Comparison of ENCODE assay signal across 8 cellular contexts in the genomic region with DNA sequence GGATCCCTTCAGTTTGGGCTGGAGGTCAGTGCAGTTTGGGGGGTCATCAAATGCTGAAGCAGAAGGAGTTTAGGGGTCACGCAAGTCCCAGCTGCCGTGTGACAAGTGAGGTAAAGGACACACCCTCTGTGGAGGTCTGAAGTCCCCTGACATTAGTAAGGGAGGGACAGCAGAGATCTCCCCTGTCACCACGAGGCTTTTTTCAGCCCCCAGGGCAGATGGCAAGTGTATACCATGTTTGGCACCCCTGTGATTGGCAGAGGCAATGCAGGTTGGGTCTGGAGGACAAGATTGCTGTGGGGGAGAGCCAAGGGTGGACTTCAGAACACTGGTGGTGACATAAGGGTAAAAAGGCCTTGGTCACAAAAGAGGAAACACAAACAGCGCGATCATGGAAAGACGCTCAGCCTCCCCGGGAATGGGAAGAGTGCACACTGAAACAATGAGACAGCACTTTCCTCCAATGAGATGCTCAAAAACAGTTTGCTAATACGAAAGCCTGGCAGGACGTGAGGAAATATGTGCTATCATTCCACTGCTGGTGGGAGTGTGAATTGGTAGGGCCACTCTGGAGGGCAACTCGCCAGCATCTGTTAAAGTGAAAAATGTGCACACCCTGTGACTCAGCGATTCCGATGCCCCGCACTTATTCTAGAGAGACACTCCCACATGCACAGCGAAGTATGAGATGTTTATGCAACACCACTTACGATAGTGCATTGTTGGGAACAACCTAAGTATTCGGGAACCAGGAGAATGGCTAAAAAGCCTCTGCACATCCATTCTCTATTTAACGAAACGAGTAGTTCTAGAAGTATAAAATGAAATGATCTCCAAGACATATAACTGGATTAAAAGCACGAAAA. TPM values are rescaled to one million over a fixed set of nuclear protein-coding genes. Genes with fewer than 3 reads are reported as not detected.
DNase-seq lines count a peak whose midpoint lies in the region; ATAC-seq and TF ChIP-seq lines count a peak whose summit lies in the region.

No MANE protein-coding gene starts in this region.

- H3K4me1 Mint-ChIP-seq in glutamatergic neuron (ENCODE audit: low read depth, unreplicated experiment) = peaks cover 11% of the 10 kb centered on the region

- H3K9me3 Mint-ChIP-seq in glutamatergic neuron (ENCODE audit: unreplicated experiment) = no peaks in the 10 kb centered on the region

- peak overlapping the region; percentile 34 for H3K4me3 Mint-ChIP-seq in glutamatergic neuron (ENCODE audit: unreplicated experiment)

- H3K36me3 Mint-ChIP-seq in glutamatergic neuron (ENCODE audit: unreplicated experiment) = no peaks in the 10 kb centered on the region

- ATAC-seq in GM21723 (IDR thresholded peaks at IDR 0.05; ENCODE audit: unreplicated experiment) = no peak
- no peak for ATAC-seq in HG03159 (IDR thresholded peaks at IDR 0.05; ENCODE audit: unreplicated experiment)

- H3K27ac Mint-ChIP-seq in glutamatergic neuron (ENCODE audit: unreplicated experiment) = peak overlapping the region; percentile 70

- no peak for TF ChIP-seq CTCF in glutamatergic neuron (IDR thresholded peaks at IDR 0.05; ENCODE audit: partially characterized antibody, unreplicated experiment)

- H3K27me3 Mint-ChIP-seq in glutamatergic neuron (ENCODE audit: unreplicated experiment) = no peaks in the 10 kb centered on the region

- DNase-seq in EL (peak; percentile 98), NCI-H774 (lab: John Stamatoyannopoulos, UW) (peak; percentile 53), glutamatergic neuron (no peak), pons (ENCODE audit: low spot score) (peak; percentile 70)
- peak; percentile 62 for DNase-seq in activated naive CD4-positive, alpha-beta T cell treated with anti-CD3 and anti-CD28 coated beads, Interleukin-2, amount 50 U/mL, for 16 hours
- DNase-seq in activated CD4-positive, CD25-positive, alpha-beta regulatory T cell (lab: John Stamatoyannopoulos, UW) = no peak

RNA-seq across cellular contexts. Expression of a gene that starts 14.4 kb away (rescaled TPM):
- not detected for total RNA-seq in glutamatergic neuron (ENCODE audit: unreplicated experiment)

RNA-seq across cellular contexts. Expression of a gene that starts 21.5 kb away (rescaled TPM):
- 0.96 TPM for total RNA-seq in glutamatergic neuron (ENCODE audit: unreplicated experiment)

RNA-seq across cellular contexts. Expression of a gene that starts 40.1 kb away (rescaled TPM):
- total RNA-seq in glutamatergic neuron (ENCODE audit: unreplicated experiment) = 14.0 TPM

RNA-seq across cellular contexts. Expression of a gene that starts 46.4 kb away (rescaled TPM):
- total RNA-seq in glutamatergic neuron (ENCODE audit: unreplicated experiment) = not detected

RNA-seq across cellular contexts. Expression of a gene that starts 55.0 kb away (rescaled TPM):
- 0.74 TPM for total RNA-seq in glutamatergic neuron (ENCODE audit: unreplicated experiment)

Comparison
In these comparisons a context has a peak if more than half of its experiments do, and no peak if none do; other contexts are left out.
1. DNase-seq: peak in EL (single experiment), NCI-H774 (single experiment), activated naive CD4-positive, alpha-beta T cell treated with anti-CD3 and anti-CD28 coated beads, Interleukin-2, amount 50 U/mL, for 16 hours (single experiment) and pons (single experiment); none in glutamatergic neuron (single experiment) and activated CD4-positive, CD25-positive, alpha-beta regulatory T cell (0 of 4).